13 cellular contexts compared by ENCODE assay signal in the genomic region with DNA sequence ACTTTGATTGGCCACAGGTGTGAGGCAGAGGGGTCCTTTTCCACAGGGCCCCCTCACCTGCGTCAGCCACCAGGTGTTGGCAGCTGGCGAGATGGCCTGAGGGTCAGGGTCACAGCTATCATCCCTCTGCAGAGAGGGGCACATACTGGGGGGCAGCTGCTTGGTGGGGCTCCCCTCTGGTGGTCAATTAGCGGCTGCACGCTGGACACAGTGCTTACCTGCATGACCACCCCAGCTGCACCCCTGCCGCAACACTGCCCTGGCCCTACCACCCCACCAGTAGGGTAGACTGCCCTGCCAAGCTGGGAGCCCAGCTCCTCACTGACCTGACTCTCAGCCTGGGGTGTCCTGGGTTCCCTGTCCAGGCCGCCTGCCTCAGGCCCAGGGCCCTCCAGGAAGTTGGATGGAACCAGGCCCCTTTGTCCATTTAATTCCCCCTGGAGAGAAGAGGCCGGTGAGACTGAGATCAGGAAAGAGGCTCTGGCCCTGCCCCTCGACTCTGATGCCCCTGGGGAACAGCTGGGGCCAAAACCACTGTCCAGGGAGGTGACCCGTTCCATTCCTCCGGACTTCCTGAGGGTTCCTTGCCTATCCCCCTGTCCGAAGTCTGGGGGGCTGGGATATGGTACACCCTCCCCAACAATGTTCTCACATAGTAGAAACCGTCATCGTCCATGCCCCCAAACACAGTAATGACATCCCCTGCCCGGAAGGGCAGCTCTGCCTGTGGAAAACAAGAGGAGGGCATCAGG. TPM values are rescaled to one million over a fixed set of nuclear protein-coding genes. Genes with fewer than 3 reads are reported as not detected.
DNase-seq lines count a peak whose midpoint lies in the region; ATAC-seq and TF ChIP-seq lines count a peak whose summit lies in the region.
"Had no signal": no experiment of that assay in that cellular context is flagged by ENCODE, and none has a peak within 500 bp of the region (broad histone marks: within the 10 kb centered on the region; RNA-seq: fewer than 3 reads in every experiment).

No MANE protein-coding gene starts in this region.

- DNase-seq in D341Med (ENCODE audit: low spot score) (peak; percentile 30), chondrocyte (ENCODE audit: low spot score) (peak; percentile 86), neural crest cell (ENCODE audit: low read depth, low spot score) (no peak), NCI-H345 (lab: John Stamatoyannopoulos, UW) (no peak), NOMO-1 treated with dmso at 0.1 percent for 144 hours (lab: John Stamatoyannopoulos, UW; ENCODE audit: unreplicated experiment) (no peak), lower lobe of right lung (no peak)
- DNase-seq: NCI-H2029 treated with DMSO at 0.1 percent for 48 hours had no signal

- POLR2A ChIA-PET in HEK293 (lab: Yijun Ruan, JAX), result interaction anchor here (1.4 kb wide), 1 partner anchor 47 kb away, joined by 4 read pairs; a partner anchor contains a TSS

- H3K4me1 ChIP-seq in HEK293 (ENCODE audit: control insufficient read depth, insufficient read depth, low read length), result no peaks in the 10 kb centered on the region
- no peaks in the 10 kb centered on the region for H3K4me1 ChIP-seq in lower lobe of right lung
- H3K4me1 ChIP-seq: right lobe of liver had no signal

- H3K27me3 ChIP-seq in lower lobe of right lung (ENCODE audit: low read depth), result no peaks in the 10 kb centered on the region
- H3K27me3 ChIP-seq: right lobe of liver had no signal

- H3K4me3 ChIP-seq in HEK293 (ENCODE audit: low read depth, low read length) (no peak overlapping the region), lower lobe of right lung (no peak overlapping the region)
- H3K4me3 ChIP-seq: right lobe of liver had no signal

- H3K4me1 Mint-ChIP-seq in chondrocyte (ENCODE audit: low read depth), result no peaks in the 10 kb centered on the region
- peaks cover 6% of the 10 kb centered on the region for H3K4me1 Mint-ChIP-seq in neural crest cell

- H3K4me3 Mint-ChIP-seq in chondrocyte (ENCODE audit: unreplicated experiment) (no peak overlapping the region), neural crest cell (no peak overlapping the region)

- ATAC-seq in HG03045 (IDR thresholded peaks at IDR 0.05; ENCODE audit: unreplicated experiment), result no peak
- no peak for ATAC-seq in lower lobe of right lung

- TF ChIP-seq CTCF in HEK293 (tag by site-specific recombination; IDR thresholded peaks at IDR 0.05) (no peak), chondrocyte (IDR thresholded peaks at IDR 0.05) (no peak), neural crest cell (conservative IDR thresholded peaks at IDR 0.05) (no peak), lower lobe of right lung (IDR thresholded peaks at IDR 0.05) (no peak)

- H3K9me3 Mint-ChIP-seq in chondrocyte (ENCODE audit: low read depth) (no peaks in the 10 kb centered on the region), neural crest cell (no peaks in the 10 kb centered on the region)

- no peak overlapping the region for H3K27ac Mint-ChIP-seq in chondrocyte (ENCODE audit: unreplicated experiment)
- peak overlapping the region; percentile 27 for H3K27ac Mint-ChIP-seq in neural crest cell (ENCODE audit: unreplicated experiment)

- H3K27ac ChIP-seq in HEK293 (ENCODE audit: extremely low read depth, low read depth, low read length) (no peak overlapping the region), lower lobe of right lung (no peak overlapping the region)
- H3K27ac ChIP-seq: epithelial cell of prostate, right lobe of liver had no signal

- CTCF ChIA-PET in HEK293 (lab: Yijun Ruan, JAX), result interaction anchor here (0.6 to 4.7 kb wide), 32 partner anchors 9 to 1800 kb away, joined by 3 to 50 read pairs (median 4); a partner anchor contains a TSS

- H3K27me3 Mint-ChIP-seq in chondrocyte (ENCODE audit: low read depth) (peaks cover 20% of the 10 kb centered on the region), neural crest cell (ENCODE audit: low read depth) (peaks cover 2% of the 10 kb centered on the region)

- H3K36me3 ChIP-seq in HEK293 (ENCODE audit: control insufficient read depth in 2 of 2, insufficient read depth in 1 of 2, low read length in 2 of 2), result no peaks in the 10 kb centered on the region
- no peaks in the 10 kb centered on the region for H3K36me3 ChIP-seq in lower lobe of right lung
- H3K36me3 ChIP-seq: right lobe of liver had no signal

- intact Hi-C loops in lower lobe of right lung (cut with DNase I), result no loop called here

- no peaks in the 10 kb centered on the region for H3K9me3 ChIP-seq in HEK293 (ENCODE audit: control insufficient read depth, insufficient read depth, low read depth, low read length)
- no peaks in the 10 kb centered on the region for H3K9me3 ChIP-seq in lower lobe of right lung
- H3K9me3 ChIP-seq: right lobe of liver had no signal

- no peaks in the 10 kb centered on the region for H3K36me3 Mint-ChIP-seq in chondrocyte (ENCODE audit: low read depth)
- H3K36me3 Mint-ChIP-seq in neural crest cell (ENCODE audit: low read depth), result no peaks in the 10 kb centered on the region

TF ChIP-seq in HEK293, 187 proteins besides CTCF, POLR2A, EP300 and RAD21:
- TF ChIP-seq GLIS2 (tag by site-specific recombination; IDR thresholded peaks at IDR 0.05), result peak; percentile 35; the same call in 1 of the 2 replicates
- TF ChIP-seq, protein P1, sequence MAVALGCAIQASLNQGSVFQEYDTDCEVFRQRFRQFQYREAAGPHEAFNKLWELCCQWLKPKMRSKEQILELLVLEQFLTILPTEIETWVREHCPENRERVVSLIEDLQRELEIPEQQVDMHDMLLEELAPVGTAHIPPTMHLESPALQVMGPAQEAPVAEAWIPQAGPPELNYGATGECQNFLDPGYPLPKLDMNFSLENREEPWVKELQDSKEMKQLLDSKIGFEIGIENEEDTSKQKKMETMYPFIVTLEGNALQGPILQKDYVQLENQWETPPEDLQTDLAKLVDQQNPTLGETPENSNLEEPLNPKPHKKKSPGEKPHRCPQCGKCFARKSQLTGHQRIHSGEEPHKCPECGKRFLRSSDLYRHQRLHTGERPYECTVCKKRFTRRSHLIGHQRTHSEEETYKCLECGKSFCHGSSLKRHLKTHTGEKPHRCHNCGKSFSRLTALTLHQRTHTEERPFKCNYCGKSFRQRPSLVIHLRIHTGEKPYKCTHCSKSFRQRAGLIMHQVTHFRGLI (tag by site-specific recombination; IDR thresholded peaks at IDR 0.05), result no peak

RNA-seq across cellular contexts. Expression of a gene that starts 23.7 kb away (rescaled TPM):
- total RNA-seq in chondrocyte, result 1.3 to 2.0 TPM in 2 of 3 replicates, not detected in the other
- 27.9 and 30.5 TPM in 2 replicates for total RNA-seq in neural crest cell
- total RNA-seq in lower lobe of right lung, result 20.2 TPM
- total RNA-seq: Calu3 had no signal

RNA-seq across cellular contexts. Expression of a gene that starts 24.2 kb away (rescaled TPM):
- total RNA-seq in chondrocyte (not detected in 3 replicates), neural crest cell (not detected in 2 replicates), lower lobe of right lung (1.1 TPM)
- total RNA-seq: astrocyte, Calu3 had no signal

RNA-seq across cellular contexts. Expression of a gene that starts 47.1 kb away (rescaled TPM):
- total RNA-seq in chondrocyte, result 57.4 to 71.8 TPM (median 62.9 TPM) in 3 replicates
- 79.1 and 83.8 TPM in 2 replicates for total RNA-seq in neural crest cell
- 82.4 TPM for total RNA-seq in lower lobe of right lung

Comparison
In these comparisons a context has a peak if more than half of its experiments do, and no peak if none do; other contexts are left out.
1. DNase-seq: peak in D341Med (single experiment) and chondrocyte (single experiment); none in neural crest cell (single experiment), NCI-H345 (single experiment), NOMO-1 treated with dmso at 0.1 percent for 144 hours (single experiment) and lower lobe of right lung (single experiment).